In the genomic region with DNA sequence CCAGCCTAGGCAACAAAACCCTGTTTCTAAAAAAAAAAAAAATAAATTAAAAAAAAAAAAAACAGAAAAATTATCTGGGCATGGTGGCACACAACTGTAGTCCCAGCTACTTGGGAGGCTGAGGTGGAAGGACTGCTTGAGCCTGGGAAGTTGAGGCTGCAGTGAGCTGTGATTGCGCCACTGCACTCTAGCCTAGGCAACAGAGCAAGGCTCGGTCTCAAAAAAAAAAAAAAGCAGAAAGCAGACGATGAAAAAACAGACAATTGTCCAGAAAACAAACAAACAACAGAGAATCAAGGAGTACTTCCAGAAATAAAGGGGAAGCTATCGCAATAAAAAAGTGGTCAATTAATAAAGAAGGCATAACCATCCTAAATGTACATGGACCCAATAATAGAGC, we compare ENCODE assay signal across 7 cellular contexts.
"Had no signal": no experiment of that assay in that cellular context is flagged by ENCODE, and none has a peak within 500 bp of the region (broad histone marks: within the 10 kb centered on the region; RNA-seq: fewer than 3 reads in every experiment).

No MANE protein-coding gene starts in this region.

- FAIRE-seq: GM12878, GM12891, GM12892, GM18507, GM19239 had no signal

- H3K4me3 ChIP-seq: GM12878 had no signal

- ATAC-seq: GM12878 had no signal

- DNase-seq: GDM1, GF-D8 had no signal
